In the genomic region with DNA sequence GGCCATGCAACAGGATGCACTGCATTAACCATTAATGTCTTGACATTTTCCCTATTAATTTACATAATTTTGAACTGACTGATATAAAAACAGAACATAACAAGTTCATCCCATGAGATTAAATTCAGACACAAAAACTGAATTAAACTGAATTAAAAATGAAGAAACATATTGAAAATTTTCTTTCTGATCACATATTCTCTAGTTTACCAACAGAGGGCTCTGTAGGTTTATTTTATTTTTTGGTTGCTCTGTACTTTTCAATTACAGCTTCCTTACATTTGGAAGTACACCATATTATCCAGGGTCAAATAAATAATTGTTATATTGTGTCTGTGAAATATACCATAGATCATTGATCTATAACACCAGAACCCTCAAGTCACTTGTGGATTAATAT, we compare ENCODE assay signal across 11 cellular contexts. TPM values are rescaled to one million over a fixed set of nuclear protein-coding genes. Genes with fewer than 3 reads are reported as not detected.
DNase-seq lines count a peak whose midpoint lies in the region; ATAC-seq, FAIRE-seq and TF ChIP-seq lines count a peak whose summit lies in the region.
"Had no signal": no experiment of that assay in that cellular context is flagged by ENCODE, and none has a peak within 500 bp of the region (broad histone marks: within the 10 kb centered on the region; RNA-seq: fewer than 3 reads in every experiment).

No MANE protein-coding gene starts in this region.

- POLR2A ChIA-PET in A673 (lab: Charles Lee; ENCODE audit: low non-redundant PET): no interaction called here
- POLR2A ChIA-PET in PC-3 (lab: Charles Lee; ENCODE audit: unreplicated experiment): no interaction called here

- H3K9ac ChIP-seq in PC-3 (ENCODE audit: low read length): no peak overlapping the region

- H3K4me1 ChIP-seq in A673 (ENCODE audit: insufficient read depth, low read length, poor library complexity, severe bottlenecking) (no peaks in the 10 kb centered on the region), PC-3 (ENCODE audit: insufficient read depth, low read length) (no peaks in the 10 kb centered on the region)

- H3K9me2 ChIP-seq in PC-3 (replicated peaks; ENCODE audit: low read length): no peaks in the 10 kb centered on the region

- H3K36me3 ChIP-seq in A673 (ENCODE audit: insufficient read depth, low read length, poor library complexity, severe bottlenecking): no peaks in the 10 kb centered on the region
- no peaks in the 10 kb centered on the region for H3K36me3 ChIP-seq in PC-3 (ENCODE audit: low read depth, low read length)

- CTCF ChIA-PET in A673 (lab: Charles Lee) (interaction anchor here (1.4 kb wide), 1 partner anchor 1254 kb away, joined by 5 read pairs; no protein-coding TSS in a partner anchor), PC-3 (lab: Charles Lee) (no interaction called here)
- CTCF ChIA-PET in activated naive CD4-positive, alpha-beta T cell treated with anti-CD3 and anti-CD28 coated beads, Interleukin-2, amount 10 ng/mL, durations not matched to agents 7 days and 5 days (lab: Charles Lee): no interaction called here

- ATAC-seq in PC-3: no peak
- ATAC-seq in HG02981 (IDR thresholded peaks at IDR 0.05; ENCODE audit: unreplicated experiment): no peak
- ATAC-seq: stimulated activated memory B cell treated with anti-CD40 and anti-IgM and Interleukin-4, amounts not matched to agents 10 μg/mL and 1 μg/mL and 100 μg/mL, for 72 hours had no signal

- no peaks in the 10 kb centered on the region for H3K36me3 Mint-ChIP-seq in glutamatergic neuron (ENCODE audit: unreplicated experiment)
- no peaks in the 10 kb centered on the region for H3K36me3 Mint-ChIP-seq in activated naive CD4-positive, alpha-beta T cell treated with anti-CD3 and anti-CD28 coated beads, Interleukin-2, amount 10 ng/mL, durations not matched to agents 7 days and 5 days
- H3K36me3 Mint-ChIP-seq: stimulated activated memory B cell treated with anti-CD40 and anti-IgM and Interleukin-4, amounts not matched to agents 10 μg/mL and 1 μg/mL and 100 μg/mL, for 72 hours had no signal

- BruUV-seq in A673 (replicated peaks; lab: Mats Ljungman, UMichigan): no TSS peak
- BruUV-seq in PC-3 (replicated peaks; lab: Mats Ljungman, UMichigan): no TSS peak

- H3K4me3 ChIP-seq in A673 (ENCODE audit: low read depth, low read length, poor library complexity, severe bottlenecking) (no peak overlapping the region), PC-3 (ENCODE audit: low read length) (no peak overlapping the region)
- H3K4me3 ChIP-seq: lung had no signal

- no peaks in the 10 kb centered on the region for H3K9me3 ChIP-seq in A673 (ENCODE audit: low read depth, low read length, poor library complexity, severe bottlenecking)
- H3K9me3 ChIP-seq in PC-3 (ENCODE audit: low read length): no peaks in the 10 kb centered on the region

- H3K4me1 Mint-ChIP-seq in glutamatergic neuron (ENCODE audit: low read depth, unreplicated experiment): no peaks in the 10 kb centered on the region
- no peaks in the 10 kb centered on the region for H3K4me1 Mint-ChIP-seq in activated naive CD4-positive, alpha-beta T cell treated with anti-CD3 and anti-CD28 coated beads, Interleukin-2, amount 10 ng/mL, durations not matched to agents 7 days and 5 days
- H3K4me1 Mint-ChIP-seq: stimulated activated memory B cell treated with anti-CD40 and anti-IgM and Interleukin-4, amounts not matched to agents 10 μg/mL and 1 μg/mL and 100 μg/mL, for 72 hours had no signal

- H3F3A ChIP-seq in PC-3 (ENCODE audit: low read length, unreplicated experiment): no peaks in the 10 kb centered on the region

- no peaks in the 10 kb centered on the region for H3K9me3 Mint-ChIP-seq in glutamatergic neuron (ENCODE audit: unreplicated experiment)
- H3K9me3 Mint-ChIP-seq in activated naive CD4-positive, alpha-beta T cell treated with anti-CD3 and anti-CD28 coated beads, Interleukin-2, amount 10 ng/mL, durations not matched to agents 7 days and 5 days: no peaks in the 10 kb centered on the region
- H3K9me3 Mint-ChIP-seq: stimulated activated memory B cell treated with anti-CD40 and anti-IgM and Interleukin-4, amounts not matched to agents 10 μg/mL and 1 μg/mL and 100 μg/mL, for 72 hours had no signal

- DNase-seq in A673 (ENCODE audit: low spot score) (peak; percentile 11), GM19239 (ENCODE audit: insufficient read length, low spot score) (no peak), PC-3 (peak; percentile 32), glutamatergic neuron (no peak), GM12891 (ENCODE audit: insufficient read length, low spot score) (no peak), mucosa of gallbladder (ENCODE audit: low spot score) (no peak)
- no peak for DNase-seq in activated naive CD4-positive, alpha-beta T cell treated with anti-CD3 and anti-CD28 coated beads, Interleukin-2, amount 10 ng/mL, durations not matched to agents 7 days and 5 days
- DNase-seq: activated gamma-delta T cell had no signal

- H2AFZ ChIP-seq in PC-3 (ENCODE audit: low read length): no peak overlapping the region

- H3K79me2 ChIP-seq in PC-3 (ENCODE audit: low read length): no peaks in the 10 kb centered on the region

- intact Hi-C loops in A673 (cut with micrococcal nuclease; ENCODE audit: unreplicated experiment): no loop called here
- intact Hi-C loops in PC-3 (cut with micrococcal nuclease): loop anchor here (10.0 kb wide), 2 partner anchors 475 to 1735 kb away; no protein-coding TSS in a partner anchor

- H3K4me2 ChIP-seq in PC-3 (ENCODE audit: low read length): no peak overlapping the region

- H3K27me3 Mint-ChIP-seq in glutamatergic neuron (ENCODE audit: unreplicated experiment): no peaks in the 10 kb centered on the region
- H3K27me3 Mint-ChIP-seq in activated naive CD4-positive, alpha-beta T cell treated with anti-CD3 and anti-CD28 coated beads, Interleukin-2, amount 10 ng/mL, durations not matched to agents 7 days and 5 days: no peaks in the 10 kb centered on the region
- H3K27me3 Mint-ChIP-seq: stimulated activated memory B cell treated with anti-CD40 and anti-IgM and Interleukin-4, amounts not matched to agents 10 μg/mL and 1 μg/mL and 100 μg/mL, for 72 hours had no signal

- H4K20me1 ChIP-seq in PC-3 (ENCODE audit: low read length): no peaks in the 10 kb centered on the region

- TF ChIP-seq CTCF in A673 (conservative IDR thresholded peaks at IDR 0.05; ENCODE audit: low read depth, low read length) (peak; percentile 56), PC-3 (conservative IDR thresholded peaks at IDR 0.05; ENCODE audit: low read depth, low read length) (peak; percentile 60), glutamatergic neuron (IDR thresholded peaks at IDR 0.05; ENCODE audit: partially characterized antibody, unreplicated experiment) (peak; percentile 20)

- no peak overlapping the region for H3K4me3 Mint-ChIP-seq in glutamatergic neuron (ENCODE audit: unreplicated experiment)
- H3K4me3 Mint-ChIP-seq in activated naive CD4-positive, alpha-beta T cell treated with anti-CD3 and anti-CD28 coated beads, Interleukin-2, amount 10 ng/mL, durations not matched to agents 7 days and 5 days: no peak overlapping the region
- H3K4me3 Mint-ChIP-seq: stimulated activated memory B cell treated with anti-CD40 and anti-IgM and Interleukin-4, amounts not matched to agents 10 μg/mL and 1 μg/mL and 100 μg/mL, for 72 hours had no signal

- no peaks in the 10 kb centered on the region for H3K27me3 ChIP-seq in A673 (replicated peaks; ENCODE audit: insufficient read depth, low read depth, low read length, poor library complexity)
- H3K27me3 ChIP-seq in PC-3 (ENCODE audit: low read length): no peaks in the 10 kb centered on the region

- no peak for TF ChIP-seq POLR2A in GM12891 (IDR thresholded peaks at IDR 0.05; ENCODE audit: low read depth, low read length)

- FAIRE-seq in GM19239 (lab: Jason Lieb, UNC) (peak; percentile 45), GM12891 (lab: Jason Lieb, UNC) (no peak)

- H3K27ac Mint-ChIP-seq in glutamatergic neuron (ENCODE audit: unreplicated experiment): no peak overlapping the region
- no peak overlapping the region for H3K27ac Mint-ChIP-seq in activated naive CD4-positive, alpha-beta T cell treated with anti-CD3 and anti-CD28 coated beads, Interleukin-2, amount 10 ng/mL, durations not matched to agents 7 days and 5 days
- H3K27ac Mint-ChIP-seq: stimulated activated memory B cell treated with anti-CD40 and anti-IgM and Interleukin-4, amounts not matched to agents 10 μg/mL and 1 μg/mL and 100 μg/mL, for 72 hours had no signal

- H3K27ac ChIP-seq in A673 (ENCODE audit: low read depth, low read length, poor library complexity, severe bottlenecking): no peak overlapping the region
- H3K27ac ChIP-seq in PC-3 (ENCODE audit: low read length): no peak overlapping the region

TF ChIP-seq in GM12891, 5 proteins besides CTCF, POLR2A, EP300 and RAD21:
- TF ChIP-seq POU2F2 (IDR thresholded peaks at IDR 0.05; ENCODE audit: low read depth, low read length): no peak
- TF ChIP-seq SPI1 (IDR thresholded peaks at IDR 0.05; ENCODE audit: low read depth, low read length): no peak

RNA-seq across cellular contexts. Expression of a gene that starts 27.3 kb away (rescaled TPM):
- total RNA-seq in A673 (2021) (not detected in 2 replicates), PC-3 (2014; rRNA removed) (not detected in 2 replicates), glutamatergic neuron (ENCODE audit: unreplicated experiment) (not detected), mucosa of gallbladder (not detected)
- not detected for polyA plus RNA-seq in GM12891 (2012; ENCODE audit: low read depth, missing spikeins)
- total RNA-seq: lung had no signal
- polyA plus RNA-seq: lung had no signal

RNA-seq across cellular contexts. Expression of a gene that starts 53.7 kb away (rescaled TPM):
- total RNA-seq in A673 (2021) (not detected in 2 replicates), PC-3 (2014; rRNA removed) (0.07 TPM in 1 of 2 replicates, not detected in the other), glutamatergic neuron (ENCODE audit: unreplicated experiment) (not detected), mucosa of gallbladder (0.12 TPM)
- not detected for polyA plus RNA-seq in GM12891 (2012; ENCODE audit: low read depth, missing spikeins)

Comparison
In these comparisons a context has a peak if more than half of its experiments do, and no peak if none do; other contexts are left out.
1. DNase-seq: peak in A673 (single experiment) and PC-3 (single experiment); none in GM19239 (single experiment), glutamatergic neuron (single experiment), activated naive CD4-positive, alpha-beta T cell treated with anti-CD3 and anti-CD28 coated beads, Interleukin-2, amount 10 ng/mL, durations not matched to agents 7 days and 5 days (single experiment), GM12891 (single experiment) and mucosa of gallbladder (single experiment).
2. Peak in every context shown above with its lines, with median percentiles within 50 percentile points of each other: CTCF ChIP-seq.